Comparison of ENCODE assay signal across 17 cellular contexts in the genomic region with DNA sequence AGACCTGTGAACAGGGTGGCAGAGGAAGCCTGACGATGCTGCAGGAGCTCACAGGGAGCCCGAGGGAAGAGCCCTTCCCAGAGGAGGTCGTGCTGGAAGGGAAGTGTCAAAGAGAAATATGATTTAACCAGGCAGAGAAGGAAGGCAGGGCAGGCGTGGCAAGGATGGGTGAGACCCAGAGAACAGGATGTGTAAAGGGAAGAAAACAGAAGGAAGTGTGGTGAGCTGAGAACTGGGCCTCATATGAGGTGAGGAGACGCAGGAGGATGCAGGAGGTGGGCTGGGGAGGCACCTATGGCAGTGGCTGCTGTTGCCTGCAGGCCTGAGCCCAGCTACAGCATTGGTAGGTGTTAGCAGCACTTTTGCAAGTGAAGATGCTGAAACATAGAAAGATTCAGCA.
DNase-seq lines count a peak whose midpoint lies in the region; ATAC-seq and TF ChIP-seq lines count a peak whose summit lies in the region.
"Had no signal": no experiment of that assay in that cellular context is flagged by ENCODE, and none has a peak within 500 bp of the region (broad histone marks: within the 10 kb centered on the region; RNA-seq: fewer than 3 reads in every experiment).

No MANE protein-coding gene starts in this region.

- peaks cover 0 to 16% (median 7%) of the 10 kb centered on the region in 5 donors for H3K27me3 Mint-ChIP-seq in naive thymus-derived CD8-positive, alpha-beta T cell

- no peak overlapping the region for H3K27ac ChIP-seq in ovary
- H3K27ac ChIP-seq: esophagus muscularis mucosa, hepatocyte, KMS-11 had no signal

- ATAC-seq in HG03139 (IDR thresholded peaks at IDR 0.05; ENCODE audit: unreplicated experiment) = peak; percentile 62
- peak; percentile 54 to 83 for ATAC-seq in naive thymus-derived CD8-positive, alpha-beta T cell
- ATAC-seq: left lobe of liver had no signal

- H3K36me3 ChIP-seq in ovary = no peaks in the 10 kb centered on the region
- H3K36me3 ChIP-seq: esophagus muscularis mucosa had no signal

- peak overlapping the region in 5 of 10 donors; percentile 2 to 65 (median 26) for H3K4me3 Mint-ChIP-seq in naive thymus-derived CD8-positive, alpha-beta T cell

- no peaks in the 10 kb centered on the region for H3K4me1 ChIP-seq in ovary (ENCODE audit: insufficient read depth)

- H3K27me3 ChIP-seq in ovary = no peaks in the 10 kb centered on the region
- H3K27me3 ChIP-seq: esophagus muscularis mucosa, hepatocyte had no signal

- no peaks in the 10 kb centered on the region for H3K9me3 ChIP-seq in ovary
- H3K9me3 ChIP-seq: esophagus muscularis mucosa had no signal

- intact Hi-C loops in ovary (cut with DNase I) = no loop called here

- H3K4me1 Mint-ChIP-seq in naive thymus-derived CD8-positive, alpha-beta T cell = peaks cover 13 to 36% (median 24%) of the 10 kb centered on the region in 4 donors

- no peak for TF ChIP-seq EP300 in ovary (IDR thresholded peaks at IDR 0.05)

- DNase-seq in GDM1 (lab: John Stamatoyannopoulos, UW) (peak; percentile 63), activated T-helper 1 cell treated with Interleukin-2 at 50 U/mL for 16 hours (ENCODE audit: low read depth) (peak; percentile 2), NCI-H748 treated with DMSO at 0.1 percent for 48 hours (lab: John Stamatoyannopoulos, UW) (no peak), ovary (no peak), epidermal melanocyte (ENCODE audit: insufficient read length, low spot score) (no peak)
- DNase-seq in naive thymus-derived CD8-positive, alpha-beta T cell = peak in 5 of 10 donors; percentile 4 to 44 (median 12)
- DNase-seq: amygdala, cortex of kidney, GOT3, NCI-H146, NCI-H526, retina had no signal

- H3K9me3 Mint-ChIP-seq in naive thymus-derived CD8-positive, alpha-beta T cell = no peaks in the 10 kb centered on the region

- H3K27ac Mint-ChIP-seq in naive thymus-derived CD8-positive, alpha-beta T cell = peak overlapping the region in 9 of 10 donors; percentile 2 to 90 (median 64)

- no peaks in the 10 kb centered on the region for H3K36me3 Mint-ChIP-seq in naive thymus-derived CD8-positive, alpha-beta T cell

- no peak overlapping the region for H3K4me3 ChIP-seq in ovary
- H3K4me3 ChIP-seq: esophagus muscularis mucosa, hepatocyte had no signal

- 74 to 78% (median 78%) methylated on average over 5 of the region's 5 CpGs for WGBS in ovary, 3 donors

- POLR2A ChIA-PET in naive thymus-derived CD8-positive, alpha-beta T cell (lab: Charles Lee) = interaction anchor here (0.7 kb wide), 1 partner anchor 83 kb away, joined by 3 read pairs; no protein-coding TSS in a partner anchor

- TF ChIP-seq CTCF in ovary (IDR thresholded peaks at IDR 0.05) = no peak

- TF ChIP-seq POLR2A in ovary (IDR thresholded peaks at IDR 0.05) = no peak

Comparison
In these comparisons a context has a peak if more than half of its experiments do, and no peak if none do; other contexts are left out.
1. DNase-seq: peak in GDM1 (single experiment) and activated T-helper 1 cell treated with Interleukin-2 at 50 U/mL for 16 hours (single experiment); none in NCI-H748 treated with DMSO at 0.1 percent for 48 hours (single experiment), ovary (0 of 5) and epidermal melanocyte (single experiment).